ENCODE assay signal across 19 cellular contexts in genomic region chr1:174077755-174078490, GRCh38. TPM values are rescaled to one million over a fixed set of nuclear protein-coding genes. Genes with fewer than 3 reads are reported as not detected.
DNase-seq lines count a peak whose midpoint lies in the region; ATAC-seq, FAIRE-seq and TF ChIP-seq lines count a peak whose summit lies in the region.
"Had no signal": no experiment of that assay in that cellular context is flagged by ENCODE, and none has a peak within 500 bp of the region (broad histone marks: within the 10 kb centered on the region; RNA-seq: fewer than 3 reads in every experiment).

No MANE protein-coding gene starts in this region.

- ATAC-seq in Right ventricle myocardium inferior (no peak), GM18498 (IDR thresholded peaks at IDR 0.05; ENCODE audit: unreplicated experiment) (no peak)
- ATAC-seq: foreskin keratinocyte, left lobe of liver had no signal

- H3K36me3 ChIP-seq in adipocyte (ENCODE audit: control insufficient read depth, insufficient read depth, low read length, severe bottlenecking), result no peaks in the 10 kb centered on the region
- no peaks in the 10 kb centered on the region for H3K36me3 ChIP-seq in kidney (ENCODE audit: control insufficient read depth in 1 of 2, insufficient read depth in 2 of 2, low read length in 2 of 2)
- H3K36me3 ChIP-seq in Peyer's patch, result no peaks in the 10 kb centered on the region
- H3K36me3 ChIP-seq: BLaER1, MG63 had no signal

- H3K27me3 ChIP-seq in adipocyte (replicated peaks; ENCODE audit: control insufficient read depth, insufficient read depth, low read length) (no peaks in the 10 kb centered on the region), Peyer's patch (no peaks in the 10 kb centered on the region)
- H3K27me3 ChIP-seq: BLaER1, foreskin keratinocyte, MG63 had no signal

- peak; percentile 29 for DNase-seq in DMS 273 (lab: John Stamatoyannopoulos, UW; ENCODE audit: unreplicated experiment)
- no peak for DNase-seq in DMS 273 treated with DMSO at 0.1 percent for 48 hours (lab: John Stamatoyannopoulos, UW)
- DNase-seq in adipocyte (ENCODE audit: low read depth), result no peak
- no peak for DNase-seq in kidney
- no peak for DNase-seq in activated CD8-positive, alpha-beta memory T cell treated with anti-CD3 and anti-CD28 coated beads, Interleukin-2, amount 50 U/mL, for 4 hours
- no peak for DNase-seq in Right ventricle myocardium inferior (ENCODE audit: missing footprints)
- no peak for DNase-seq in Peyer's patch
- DNase-seq: activated CD4-positive, CD25-positive, alpha-beta regulatory T cell treated with anti-CD3 and anti-CD28 coated beads, Interleukin-2, amount 50 U/mL, for 72 hours; foreskin keratinocyte; HFFc6; MG63; NCI-H2081 treated with DMSO at 0.1 percent for 48 hours; NCI-H510A treated with DMSO at 0.1 percent for 48 hours; posterior cingulate gyrus had no signal

- no peak for FAIRE-seq in kidney (lab: Jason Lieb, UNC)
- FAIRE-seq: GM18507 had no signal

- H3K27ac ChIP-seq in kidney (ENCODE audit: low read depth in 2 of 2, low read length in 2 of 2) (no peak overlapping the region), Peyer's patch (no peak overlapping the region)
- H3K27ac ChIP-seq: 22Rv1, BLaER1, foreskin keratinocyte had no signal

- H3K9ac ChIP-seq in adipocyte (ENCODE audit: low read length), result no peak overlapping the region
- no peak overlapping the region for H3K9ac ChIP-seq in kidney (ENCODE audit: low read length in 2 of 2)
- H3K9ac ChIP-seq: BLaER1 had no signal

- intact Hi-C loops in kidney (cut with DNase I), result no loop called here
- intact Hi-C loops in Right ventricle myocardium inferior (cut with DNase I), result loop anchor here (10.0 kb wide), 2 partner anchors 103 to 203 kb away; no protein-coding TSS in a partner anchor

- H3K4me1 ChIP-seq in adipocyte (ENCODE audit: control insufficient read depth, insufficient read depth, low read length) (peaks cover 7% of the 10 kb centered on the region), kidney (ENCODE audit: control insufficient read depth in 1 of 2, insufficient read depth in 1 of 2, low read depth in 1 of 2, low read length in 2 of 2) (no peaks in the 10 kb centered on the region), Peyer's patch (no peaks in the 10 kb centered on the region)
- H3K4me1 ChIP-seq: BLaER1 had no signal

- no peak for TF ChIP-seq CTCF in kidney (IDR thresholded peaks at IDR 0.05; ENCODE audit: borderline replicate concordance, extremely low read depth, insufficient read depth)
- TF ChIP-seq CTCF in Peyer's patch (IDR thresholded peaks at IDR 0.05), result no peak

- H3K4me3 ChIP-seq in adipocyte (ENCODE audit: low read length) (peak overlapping the region; percentile 41), kidney (ENCODE audit: low read length in 2 of 2) (peak overlapping the region; percentile 21 to 30), Peyer's patch (no peak overlapping the region)
- H3K4me3 ChIP-seq: BLaER1, MG63 had no signal

- TF ChIP-seq POLR2A in Peyer's patch (IDR thresholded peaks at IDR 0.05), result no peak

- peaks cover 8% of the 10 kb centered on the region for H3K9me3 ChIP-seq in adipocyte (ENCODE audit: control insufficient read depth, low read length)
- no peaks in the 10 kb centered on the region for H3K9me3 ChIP-seq in kidney (ENCODE audit: control insufficient read depth in 1 of 2, low read length in 2 of 2)
- H3K9me3 ChIP-seq in Peyer's patch, result no peaks in the 10 kb centered on the region
- H3K9me3 ChIP-seq: BLaER1, MG63 had no signal

RNA-seq across cellular contexts. Expression of gene RC3H1, which starts 55.8 kb away (rescaled TPM):
- total RNA-seq in kidney (40.5 TPM), Right ventricle myocardium inferior (20.2 TPM), Peyer's patch (10 to 100 TPM; 26.2 to 37.3 (median 31.1) TPM)
- 2.5 TPM for polyA plus RNA-seq in kidney (ENCODE audit: insufficient read depth, low read depth, low replicate concordance)

Comparison
In these comparisons a context has a peak if more than half of its experiments do, and no peak if none do; other contexts are left out.
1. H3K4me3 ChIP-seq: peak in adipocyte (single experiment) and kidney (2 of 2); none in Peyer's patch (0 of 4).